Comparison of ENCODE assay signal across 19 cellular contexts in the genomic region with DNA sequence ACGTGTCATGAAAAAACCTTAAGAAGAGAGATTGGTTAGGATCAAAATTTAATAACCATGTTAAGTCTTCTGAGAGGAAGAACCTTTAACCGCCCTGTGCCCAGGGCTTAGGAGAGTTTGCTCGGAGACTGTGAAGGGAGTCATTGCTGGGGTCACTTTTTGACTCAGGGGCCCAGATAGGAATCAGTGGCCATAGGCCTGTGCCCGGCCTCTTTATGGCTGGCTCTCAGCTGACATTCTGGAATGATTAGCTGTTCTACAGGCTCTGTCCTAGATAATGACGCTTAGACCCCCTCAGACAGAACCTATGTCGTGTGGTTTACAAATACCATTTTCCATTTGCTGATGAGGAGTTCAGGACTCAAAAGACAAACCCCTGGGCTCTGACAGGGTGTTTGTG.
"Had no signal": no experiment of that assay in that cellular context is flagged by ENCODE, and none has a peak within 500 bp of the region (broad histone marks: within the 10 kb centered on the region; RNA-seq: fewer than 3 reads in every experiment).

No MANE protein-coding gene starts in this region.

- H3K27ac Mint-ChIP-seq: activated B cell treated with CpG ODN at 0.5 μM for 24 hours; activated CD4-positive, alpha-beta memory T cell treated with anti-CD3 and anti-CD28 coated beads for 36 hours; memory B cell had no signal

- H3K4me3 ChIP-seq: suprapubic skin, upper lobe of left lung had no signal

- H3K9me3 ChIP-seq: suprapubic skin, upper lobe of left lung had no signal

- H3K4me1 ChIP-seq: upper lobe of left lung had no signal

- H3K4me1 Mint-ChIP-seq: activated B cell treated with CpG ODN at 0.5 μM for 24 hours; memory B cell; naive thymus-derived CD8-positive, alpha-beta T cell had no signal

- H3K27ac ChIP-seq: suprapubic skin, upper lobe of left lung had no signal

- DNase-seq: activated B cell treated with CpG ODN at 0.5 μM for 24 hours; activated CD4-positive, alpha-beta memory T cell treated with anti-CD3 and anti-CD28 coated beads for 36 hours; activated CD4-positive, alpha-beta T cell treated with anti-CD3 and anti-CD28 coated beads for 4 hours; activated naive CD4-positive, alpha-beta T cell treated with Interleukin-2 at 50 U/mL for 16 hours; activated T-cell treated with anti-CD3 and anti-CD28 coated beads for 4 hours; cortex of kidney; effector CD4-positive, alpha-beta T cell; immature natural killer cell; naive thymus-derived CD8-positive, alpha-beta T cell; posterior cingulate gyrus; right cardiac atrium; small intestine; stimulated activated CD4-positive, alpha-beta T cell treated with anti-CD3 and anti-CD28 coated beads, Interleukin-15, amount 100 ng/mL, for 24 hours; stimulated activated CD4-positive, alpha-beta T cell treated with anti-CD3 and anti-CD28 coated beads, Interleukin-2, amount 100 ng/mL, for 48 hours; upper lobe of left lung had no signal

- H3K27me3 ChIP-seq: suprapubic skin, upper lobe of left lung had no signal

- H3K27me3 Mint-ChIP-seq: activated B cell treated with CpG ODN at 0.5 μM for 24 hours; activated CD4-positive, alpha-beta memory T cell treated with anti-CD3 and anti-CD28 coated beads for 36 hours; memory B cell; stimulated activated naive CD8-positive, alpha-beta T cell treated with anti-CD3 and anti-CD28 coated beads, Interleukin-15, Interleukin-2, amounts not matched to agents 100 ng/mL and 50 ng/mL, for 24 hours had no signal

- ATAC-seq: esophagus mucosa; naive thymus-derived CD8-positive, alpha-beta T cell; right cardiac atrium had no signal

- H3K9me3 Mint-ChIP-seq: activated B cell treated with CpG ODN at 0.5 μM for 24 hours; activated CD4-positive, alpha-beta memory T cell treated with anti-CD3 and anti-CD28 coated beads for 36 hours; immature natural killer cell; memory B cell; naive thymus-derived CD8-positive, alpha-beta T cell; stimulated activated naive CD8-positive, alpha-beta T cell treated with anti-CD3 and anti-CD28 coated beads, Interleukin-15, Interleukin-2, amounts not matched to agents 100 ng/mL and 50 ng/mL, for 24 hours had no signal

- H3K4me3 Mint-ChIP-seq: activated B cell treated with CpG ODN at 0.5 μM for 24 hours; activated CD4-positive, alpha-beta memory T cell treated with anti-CD3 and anti-CD28 coated beads for 36 hours; immature natural killer cell; memory B cell; naive thymus-derived CD8-positive, alpha-beta T cell; stimulated activated naive CD8-positive, alpha-beta T cell treated with anti-CD3 and anti-CD28 coated beads, Interleukin-15, Interleukin-2, amounts not matched to agents 100 ng/mL and 50 ng/mL, for 24 hours had no signal

- H3K36me3 Mint-ChIP-seq: activated CD4-positive, alpha-beta memory T cell treated with anti-CD3 and anti-CD28 coated beads for 36 hours; memory B cell had no signal
